In the genomic region with DNA sequence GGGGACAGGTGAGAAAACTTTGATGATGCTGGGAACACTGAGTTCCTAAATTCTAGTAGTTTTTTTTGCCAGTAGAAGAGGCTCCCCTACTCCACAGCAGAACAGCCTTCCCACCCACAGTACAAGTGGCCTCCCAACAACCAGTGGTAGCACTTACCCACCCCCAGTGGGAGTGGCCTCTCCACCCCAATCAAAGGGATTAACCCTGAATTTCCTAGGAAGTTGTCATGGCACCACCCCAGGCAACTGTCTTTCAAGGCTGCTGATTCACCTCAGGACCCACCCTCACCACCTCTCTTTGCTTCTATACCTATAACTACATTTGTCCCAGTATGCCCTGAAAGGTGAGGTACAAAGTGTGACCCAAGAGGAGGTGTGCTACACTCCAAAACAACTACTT, we compare ENCODE assay signal across 12 cellular contexts.
DNase-seq lines count a peak whose midpoint lies in the region; ATAC-seq, FAIRE-seq and TF ChIP-seq lines count a peak whose summit lies in the region.
"Had no signal": no experiment of that assay in that cellular context is flagged by ENCODE, and none has a peak within 500 bp of the region (broad histone marks: within the 10 kb centered on the region; RNA-seq: fewer than 3 reads in every experiment).

No MANE protein-coding gene starts in this region.

- H3K9ac ChIP-seq in K562 (ENCODE audit: insufficient read depth in 1 of 2, low read depth in 2 of 2, low read length in 2 of 2): no peak overlapping the region

- DNase-seq in HT1080 (ENCODE audit: low read depth): peak; percentile 8
- DNase-seq in K562 (ENCODE audit: extremely low read depth in 1 of 4, low spot score in 3 of 4): peak in 2 of 4 experiments; percentile 26 to 30
- DNase-seq in foreskin keratinocyte: peak in 1 of 2 donors; percentile 13
- no peak for DNase-seq in SHP77 treated with DMSO at 0.1 percent for 48 hours (lab: John Stamatoyannopoulos, UW)
- DNase-seq in upper lobe of left lung: no peak
- DNase-seq in omental fat pad (ENCODE audit: low spot score): no peak
- DNase-seq: Caco-2; CD8-positive, alpha-beta memory T cell; DMS53; GF-D8 had no signal

- H4K20me1 ChIP-seq in K562 (replicated peaks; ENCODE audit: control insufficient read depth, insufficient read depth, low read length): no peaks in the 10 kb centered on the region

- TF ChIP-seq EP300 in K562 (IDR thresholded peaks at IDR 0.05; ENCODE audit: low read length) (no peak), upper lobe of left lung (IDR thresholded peaks at IDR 0.05) (no peak)

- H3K9me1 ChIP-seq in K562 (ENCODE audit: control insufficient read depth, insufficient read depth, low read length): no peaks in the 10 kb centered on the region

- H3K4me3 ChIP-seq in K562 (no peak overlapping the region), upper lobe of left lung (no peak overlapping the region)

- peaks cover 6 to 14% of the 10 kb centered on the region in 2 experiments for H3K4me1 ChIP-seq in K562 (replicated peaks in 1 of 2; ENCODE audit: control insufficient read depth in 2 of 2, insufficient read depth in 2 of 2, low read length in 2 of 2)
- H3K4me1 ChIP-seq in foreskin keratinocyte: peaks cover 6% of the 10 kb centered on the region
- H3K4me1 ChIP-seq in upper lobe of left lung: no peaks in the 10 kb centered on the region
- H3K4me1 ChIP-seq: Caco-2 had no signal

- no peak overlapping the region for H3K27ac ChIP-seq in K562 (ENCODE audit: extremely low read depth, low read depth, low read length)
- no peak overlapping the region for H3K27ac ChIP-seq in foreskin keratinocyte
- H3K27ac ChIP-seq in upper lobe of left lung: no peak overlapping the region

- H3K4me2 ChIP-seq in K562 (ENCODE audit: insufficient read depth, low read length): no peak overlapping the region

- TF ChIP-seq RAD21 in K562 (CRISPR knock-in tag; conservative IDR thresholded peaks at IDR 0.05 in 1 of 2, IDR thresholded peaks at IDR 0.05 in 1 of 2): no peak

- ATAC-seq in K562: peak; percentile 69
- peak; percentile 10 for ATAC-seq in foreskin keratinocyte
- no peak for ATAC-seq in GM19023 (IDR thresholded peaks at IDR 0.05; ENCODE audit: unreplicated experiment)
- no peak for ATAC-seq in upper lobe of left lung (ENCODE audit: low FRiP score in 2 of 2)
- no peak for ATAC-seq in omental fat pad (ENCODE audit: low FRiP score)

- FAIRE-seq in K562 (lab: Jason Lieb, UNC): no peak
- FAIRE-seq: H54 had no signal

- CTCF ChIA-PET in K562 (lab: Yijun Ruan, JAX; ENCODE audit: low intra/inter-chr PET ratio): no interaction called here

- no peak for TF ChIP-seq CTCF in K562 (IDR thresholded peaks at IDR 0.05 in 2 of 3, conservative IDR thresholded peaks at IDR 0.05 in 1 of 3; ENCODE audit: insufficient read depth in 2 of 3, low read depth in 1 of 3, low read length in 3 of 3)
- TF ChIP-seq CTCF in foreskin keratinocyte (conservative IDR thresholded peaks at IDR 0.05): no peak
- no peak for TF ChIP-seq CTCF in upper lobe of left lung (IDR thresholded peaks at IDR 0.05)
- TF ChIP-seq CTCF in omental fat pad (IDR thresholded peaks at IDR 0.05): no peak

- no peaks in the 10 kb centered on the region for H3K79me2 ChIP-seq in K562 (ENCODE audit: control insufficient read depth, insufficient read depth, low read length)

- H3K27me3 ChIP-seq in K562 (ENCODE audit: control insufficient read depth in 2 of 2, insufficient read depth in 2 of 2, low read length in 2 of 2): no peaks in the 10 kb centered on the region
- H3K27me3 ChIP-seq in foreskin keratinocyte: no peaks in the 10 kb centered on the region
- H3K27me3 ChIP-seq in upper lobe of left lung: no peaks in the 10 kb centered on the region

- POLR2A ChIA-PET in K562 (lab: Yijun Ruan, JAX): no interaction called here

- TF ChIP-seq POLR2A in K562 (conservative IDR thresholded peaks at IDR 0.05): no peak
- no peak for TF ChIP-seq POLR2A in upper lobe of left lung (IDR thresholded peaks at IDR 0.05)

- H3K36me3 ChIP-seq in K562 (ENCODE audit: control insufficient read depth, insufficient read depth, low read length): no peaks in the 10 kb centered on the region
- H3K36me3 ChIP-seq in upper lobe of left lung: no peaks in the 10 kb centered on the region

- no peak overlapping the region for H2AFZ ChIP-seq in K562 (ENCODE audit: low read depth, low read length)

- no TSS peak for BruUV-seq in K562 (replicated peaks; lab: Mats Ljungman, UMichigan)

- H3K9me3 ChIP-seq in K562 (replicated peaks; ENCODE audit: control insufficient read depth, insufficient read depth, low read depth, low read length): no peaks in the 10 kb centered on the region
- no peaks in the 10 kb centered on the region for H3K9me3 ChIP-seq in upper lobe of left lung
- H3K9me3 ChIP-seq: Caco-2 had no signal

- in situ Hi-C loops in K562 (cut with MboI): no loop called here

- intact Hi-C loops in K562 (cut with micrococcal nuclease): no loop called here

TF ChIP-seq in K562, 482 proteins besides CTCF, POLR2A, EP300 and RAD21:
- TF ChIP-seq, protein P1, sequence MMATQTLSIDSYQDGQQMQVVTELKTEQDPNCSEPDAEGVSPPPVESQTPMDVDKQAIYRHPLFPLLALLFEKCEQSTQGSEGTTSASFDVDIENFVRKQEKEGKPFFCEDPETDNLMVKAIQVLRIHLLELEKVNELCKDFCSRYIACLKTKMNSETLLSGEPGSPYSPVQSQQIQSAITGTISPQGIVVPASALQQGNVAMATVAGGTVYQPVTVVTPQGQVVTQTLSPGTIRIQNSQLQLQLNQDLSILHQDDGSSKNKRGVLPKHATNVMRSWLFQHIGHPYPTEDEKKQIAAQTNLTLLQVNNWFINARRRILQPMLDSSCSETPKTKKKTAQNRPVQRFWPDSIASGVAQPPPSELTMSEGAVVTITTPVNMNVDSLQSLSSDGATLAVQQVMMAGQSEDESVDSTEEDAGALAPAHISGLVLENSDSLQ (IDR thresholded peaks at IDR 0.05): peak; percentile 51
- TF ChIP-seq, protein P2, sequence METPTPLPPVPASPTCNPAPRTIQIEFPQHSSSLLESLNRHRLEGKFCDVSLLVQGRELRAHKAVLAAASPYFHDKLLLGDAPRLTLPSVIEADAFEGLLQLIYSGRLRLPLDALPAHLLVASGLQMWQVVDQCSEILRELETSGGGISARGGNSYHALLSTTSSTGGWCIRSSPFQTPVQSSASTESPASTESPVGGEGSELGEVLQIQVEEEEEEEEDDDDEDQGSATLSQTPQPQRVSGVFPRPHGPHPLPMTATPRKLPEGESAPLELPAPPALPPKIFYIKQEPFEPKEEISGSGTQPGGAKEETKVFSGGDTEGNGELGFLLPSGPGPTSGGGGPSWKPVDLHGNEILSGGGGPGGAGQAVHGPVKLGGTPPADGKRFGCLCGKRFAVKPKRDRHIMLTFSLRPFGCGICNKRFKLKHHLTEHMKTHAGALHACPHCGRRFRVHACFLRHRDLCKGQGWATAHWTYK (CRISPR knock-in tag; IDR thresholded peaks at IDR 0.05): no peak
- TF ChIP-seq, protein P3, sequence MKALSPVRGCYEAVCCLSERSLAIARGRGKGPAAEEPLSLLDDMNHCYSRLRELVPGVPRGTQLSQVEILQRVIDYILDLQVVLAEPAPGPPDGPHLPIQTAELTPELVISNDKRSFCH (CRISPR knock-in tag; IDR thresholded peaks at IDR 0.05): no peak
- TF ChIP-seq, protein P3 (tag; IDR thresholded peaks at IDR 0.05): no peak
- TF ChIP-seq RFX1 (IDR thresholded peaks at IDR 0.05): peak; percentile 71

Comparison
In these comparisons a context has a peak if more than half of its experiments do, and no peak if none do; other contexts are left out.
1. ATAC-seq: peak in K562 (single experiment) and foreskin keratinocyte (single experiment); none in GM19023 (single experiment), upper lobe of left lung (0 of 2) and omental fat pad (single experiment).